In genomic region chr1:15835741-15836510, GRCh38 we compare ENCODE assay signal across 8 cellular contexts. TPM values are rescaled to one million over a fixed set of nuclear protein-coding genes. Genes with fewer than 3 reads are reported as not detected.
A peak's percentile ranks its signal among the peaks of the same experiment; 100 is the strongest.
DNase-seq lines count a peak whose midpoint lies in the region; ATAC-seq, FAIRE-seq and TF ChIP-seq lines count a peak whose summit lies in the region.

No MANE protein-coding gene starts in this region.

- peak overlapping the region; percentile 97 to 100 for H3K9ac ChIP-seq in colonic mucosa (ENCODE audit: low read depth in 2 of 2, low read length in 2 of 2)

- peak; percentile 94 for FAIRE-seq in GM19239 (lab: Jason Lieb, UNC)

- intact Hi-C loops in activated CD4-positive, alpha-beta T cell treated with anti-CD3 and anti-CD28 coated beads, Interleukin-2, amount 10 ng/mL, durations not matched to agents 24 days and 14 days (cut with micrococcal nuclease): loop anchor here (1.0 to 2.0 kb wide), 3 partner anchors 11 to 311 kb away; partner anchors contain the start of genes CASP9 and SPEN
- intact Hi-C loops in colonic mucosa (cut with DNase I): no loop called here

- H3K4me1 ChIP-seq in colonic mucosa: no peaks in the 10 kb centered on the region

- H3K36me3 ChIP-seq in colonic mucosa: no peaks in the 10 kb centered on the region

- peak overlapping the region; percentile 81 for H3K4me3 ChIP-seq in colonic mucosa

- peaks cover 29% of the 10 kb centered on the region for H3K4me1 Mint-ChIP-seq in activated CD4-positive, alpha-beta T cell treated with anti-CD3 and anti-CD28 coated beads, Interleukin-2, amount 10 ng/mL, durations not matched to agents 24 days and 14 days

- H3K27ac ChIP-seq in colonic mucosa: peak overlapping the region; percentile 100

- no peaks in the 10 kb centered on the region for H3K27me3 ChIP-seq in colonic mucosa

- peak; percentile 99 for DNase-seq in Ammon's horn (ENCODE audit: low spot score)
- peak; percentile 73 for DNase-seq in GM19239 (ENCODE audit: insufficient read length, low spot score)
- peak; percentile 98 to 99 for DNase-seq in NCI-H526 (lab: John Stamatoyannopoulos, UW)
- peak; percentile 100 for DNase-seq in activated CD4-positive, alpha-beta T cell treated with anti-CD3 and anti-CD28 coated beads, Interleukin-2, amount 10 ng/mL, durations not matched to agents 24 days and 14 days
- DNase-seq in colonic mucosa: peak; percentile 100
- DNase-seq in kidney tubule cell (ENCODE audit: low spot score): peak; percentile 99
- DNase-seq in stimulated activated CD4-positive, alpha-beta T cell treated with anti-CD3 and anti-CD28 coated beads, Interleukin-15, amount 100 ng/mL, for 48 hours (ENCODE audit: low read depth in 2 of 2): peak; percentile 99

- H3K36me3 Mint-ChIP-seq in activated CD4-positive, alpha-beta T cell treated with anti-CD3 and anti-CD28 coated beads, Interleukin-2, amount 10 ng/mL, durations not matched to agents 24 days and 14 days (ENCODE audit: low read depth): peaks cover 8% of the 10 kb centered on the region

- H3K27me3 Mint-ChIP-seq in activated CD4-positive, alpha-beta T cell treated with anti-CD3 and anti-CD28 coated beads, Interleukin-2, amount 10 ng/mL, durations not matched to agents 24 days and 14 days: peaks cover 2% of the 10 kb centered on the region

- TF ChIP-seq CTCF in colonic mucosa (IDR thresholded peaks at IDR 0.05): no peak

- peak overlapping the region; percentile 99 for H3K27ac Mint-ChIP-seq in activated CD4-positive, alpha-beta T cell treated with anti-CD3 and anti-CD28 coated beads, Interleukin-2, amount 10 ng/mL, durations not matched to agents 24 days and 14 days

- ATAC-seq in HG03460 (IDR thresholded peaks at IDR 0.05; ENCODE audit: unreplicated experiment): peak; percentile 38

- peak overlapping the region; percentile 95 for H3K4me3 Mint-ChIP-seq in activated CD4-positive, alpha-beta T cell treated with anti-CD3 and anti-CD28 coated beads, Interleukin-2, amount 10 ng/mL, durations not matched to agents 24 days and 14 days

- H3K9me3 Mint-ChIP-seq in activated CD4-positive, alpha-beta T cell treated with anti-CD3 and anti-CD28 coated beads, Interleukin-2, amount 10 ng/mL, durations not matched to agents 24 days and 14 days: no peaks in the 10 kb centered on the region

- H3K9me3 ChIP-seq in colonic mucosa: no peaks in the 10 kb centered on the region

RNA-seq across cellular contexts. Expression of gene SPEN, which starts 11.6 kb away (rescaled TPM):
- 89.1 and 94.1 TPM in 2 replicates for total RNA-seq in activated CD4-positive, alpha-beta T cell treated with anti-CD3 and anti-CD28 coated beads, Interleukin-2, amount 10 ng/mL, durations not matched to agents 24 days and 14 days
- total RNA-seq in colonic mucosa: 10 to 100 TPM; 40.9 to 42.5 TPM

RNA-seq across cellular contexts. Expression of gene UQCRHL, which starts 28.5 kb away (rescaled TPM):
- 1.5 TPM in 2 replicates for total RNA-seq in activated CD4-positive, alpha-beta T cell treated with anti-CD3 and anti-CD28 coated beads, Interleukin-2, amount 10 ng/mL, durations not matched to agents 24 days and 14 days
- 1 to 10 TPM; 2.4 to 3.2 TPM for total RNA-seq in colonic mucosa

Comparison
In these comparisons a context has a peak if more than half of its experiments do, and no peak if none do; other contexts are left out.
1. Peak in every context shown above with its lines: DNase-seq, ATAC-seq, H3K4me3 ChIP-seq and H3K27ac ChIP-seq.